12 cellular contexts compared by ENCODE assay signal in genomic region chr18:58194028-58194427, GRCh38.
DNase-seq lines count a peak whose midpoint lies in the region; ATAC-seq, FAIRE-seq and TF ChIP-seq lines count a peak whose summit lies in the region.
"Had no signal": no experiment of that assay in that cellular context is flagged by ENCODE, and none has a peak within 500 bp of the region (broad histone marks: within the 10 kb centered on the region; RNA-seq: fewer than 3 reads in every experiment).

No MANE protein-coding gene starts in this region.

- H3K9me3 ChIP-seq in AG04450 (ENCODE audit: control insufficient read depth, insufficient read depth, low read length): no peaks in the 10 kb centered on the region; the same call in 1 of the 2 replicates
- H3K9me3 ChIP-seq: left lung had no signal

- H3K27ac ChIP-seq in AG04450 (ENCODE audit: low read depth, low read length): no peak overlapping the region
- H3K27ac ChIP-seq: left lung had no signal

- no peaks in the 10 kb centered on the region for H3K27me3 Mint-ChIP-seq in WTC11 (ENCODE audit: low read depth)

- peak; percentile 84 for FAIRE-seq in GM12892 (lab: Jason Lieb, UNC)

- POLR2A ChIA-PET in AG04450 (lab: Yijun Ruan, JAX) (no interaction called here), WTC11 (lab: Charles Lee) (no interaction called here)

- CTCF ChIA-PET in AG04450 (lab: Charles Lee): interaction anchor here (0.9 to 1.6 kb wide), 2 partner anchors 11 to 13 kb away, joined by 3 to 6 read pairs; no protein-coding TSS in a partner anchor
- CTCF ChIA-PET in WTC11 (lab: Charles Lee): interaction anchor here (0.9 to 3.5 kb wide), 9 partner anchors 8 to 128 kb away, joined by 3 to 24 read pairs (median 5); no protein-coding TSS in a partner anchor

- no peak overlapping the region for H3K4me3 Mint-ChIP-seq in WTC11

- H3K36me3 Mint-ChIP-seq in WTC11: no peaks in the 10 kb centered on the region
- H3K36me3 Mint-ChIP-seq: CD8-positive, alpha-beta memory T cell had no signal

- no peak for DNase-seq in AG04450 (ENCODE audit: low read depth, low spot score)
- DNase-seq in GM12892 (ENCODE audit: insufficient read length): no peak
- peak; percentile 69 for DNase-seq in WTC11 (ENCODE audit: low spot score)
- peak; percentile 87 for DNase-seq in islet precursor cell
- no peak for DNase-seq in NCI-H446 (lab: John Stamatoyannopoulos, UW)
- no peak for DNase-seq in G401 (ENCODE audit: low spot score)
- DNase-seq: CD8-positive, alpha-beta memory T cell; effector CD8-positive, alpha-beta T cell; left lung; NCI-H187 treated with DMSO at 0.1 percent for 48 hours had no signal

- H3K4me3 ChIP-seq in AG04450 (ENCODE audit: low read depth, low read length): no peak overlapping the region
- H3K4me3 ChIP-seq: left lung had no signal

- H3K27me3 ChIP-seq in AG04450 (ENCODE audit: control insufficient read depth, insufficient read depth, low read length): no peaks in the 10 kb centered on the region

- no peaks in the 10 kb centered on the region for H3K9me3 Mint-ChIP-seq in WTC11
- H3K9me3 Mint-ChIP-seq: CD8-positive, alpha-beta memory T cell had no signal

- peak; percentile 84 for ATAC-seq in WTC11
- ATAC-seq in GM18873 (IDR thresholded peaks at IDR 0.05; ENCODE audit: low FRiP score, unreplicated experiment): no peak
- ATAC-seq in GM18519 (IDR thresholded peaks at IDR 0.05; ENCODE audit: low FRiP score, unreplicated experiment): no peak
- ATAC-seq: left lung had no signal

- no peak for TF ChIP-seq POLR2A in GM12892 (IDR thresholded peaks at IDR 0.05; ENCODE audit: low read depth, low read length)

- peak overlapping the region; percentile 84 for H3K27ac Mint-ChIP-seq in WTC11

- TF ChIP-seq CTCF in AG04450 (IDR thresholded peaks at IDR 0.05; ENCODE audit: low read depth, low read length) (peak; percentile 19; the same call in 1 of the 2 replicates), WTC11 (IDR thresholded peaks at IDR 0.05) (0 out of 2 replicates have a peak, but pooled peaks have one; percentile 13)

- in situ Hi-C loops in G401 (cut with HindIII; ENCODE audit: low sequenced_read_pairs): no loop called here

- H3K4me1 Mint-ChIP-seq in WTC11: peaks cover 64% of the 10 kb centered on the region

TF ChIP-seq in WTC11, 78 proteins besides CTCF, POLR2A, EP300 and RAD21 (continues in another document):
- TF ChIP-seq ZNF263 (CRISPR knock-in tag; IDR thresholded peaks at IDR 0.05; ENCODE audit: low read depth): no peak
- TF ChIP-seq, protein P1, sequence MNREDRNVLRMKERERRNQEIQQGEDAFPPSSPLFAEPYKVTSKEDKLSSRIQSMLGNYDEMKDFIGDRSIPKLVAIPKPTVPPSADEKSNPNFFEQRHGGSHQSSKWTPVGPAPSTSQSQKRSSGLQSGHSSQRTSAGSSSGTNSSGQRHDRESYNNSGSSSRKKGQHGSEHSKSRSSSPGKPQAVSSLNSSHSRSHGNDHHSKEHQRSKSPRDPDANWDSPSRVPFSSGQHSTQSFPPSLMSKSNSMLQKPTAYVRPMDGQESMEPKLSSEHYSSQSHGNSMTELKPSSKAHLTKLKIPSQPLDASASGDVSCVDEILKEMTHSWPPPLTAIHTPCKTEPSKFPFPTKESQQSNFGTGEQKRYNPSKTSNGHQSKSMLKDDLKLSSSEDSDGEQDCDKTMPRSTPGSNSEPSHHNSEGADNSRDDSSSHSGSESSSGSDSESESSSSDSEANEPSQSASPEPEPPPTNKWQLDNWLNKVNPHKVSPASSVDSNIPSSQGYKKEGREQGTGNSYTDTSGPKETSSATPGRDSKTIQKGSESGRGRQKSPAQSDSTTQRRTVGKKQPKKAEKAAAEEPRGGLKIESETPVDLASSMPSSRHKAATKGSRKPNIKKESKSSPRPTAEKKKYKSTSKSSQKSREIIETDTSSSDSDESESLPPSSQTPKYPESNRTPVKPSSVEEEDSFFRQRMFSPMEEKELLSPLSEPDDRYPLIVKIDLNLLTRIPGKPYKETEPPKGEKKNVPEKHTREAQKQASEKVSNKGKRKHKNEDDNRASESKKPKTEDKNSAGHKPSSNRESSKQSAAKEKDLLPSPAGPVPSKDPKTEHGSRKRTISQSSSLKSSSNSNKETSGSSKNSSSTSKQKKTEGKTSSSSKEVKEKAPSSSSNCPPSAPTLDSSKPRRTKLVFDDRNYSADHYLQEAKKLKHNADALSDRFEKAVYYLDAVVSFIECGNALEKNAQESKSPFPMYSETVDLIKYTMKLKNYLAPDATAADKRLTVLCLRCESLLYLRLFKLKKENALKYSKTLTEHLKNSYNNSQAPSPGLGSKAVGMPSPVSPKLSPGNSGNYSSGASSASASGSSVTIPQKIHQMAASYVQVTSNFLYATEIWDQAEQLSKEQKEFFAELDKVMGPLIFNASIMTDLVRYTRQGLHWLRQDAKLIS (CRISPR knock-in tag; IDR thresholded peaks at IDR 0.05; ENCODE audit: borderline replicate concordance): no peak
- TF ChIP-seq, protein P2, sequence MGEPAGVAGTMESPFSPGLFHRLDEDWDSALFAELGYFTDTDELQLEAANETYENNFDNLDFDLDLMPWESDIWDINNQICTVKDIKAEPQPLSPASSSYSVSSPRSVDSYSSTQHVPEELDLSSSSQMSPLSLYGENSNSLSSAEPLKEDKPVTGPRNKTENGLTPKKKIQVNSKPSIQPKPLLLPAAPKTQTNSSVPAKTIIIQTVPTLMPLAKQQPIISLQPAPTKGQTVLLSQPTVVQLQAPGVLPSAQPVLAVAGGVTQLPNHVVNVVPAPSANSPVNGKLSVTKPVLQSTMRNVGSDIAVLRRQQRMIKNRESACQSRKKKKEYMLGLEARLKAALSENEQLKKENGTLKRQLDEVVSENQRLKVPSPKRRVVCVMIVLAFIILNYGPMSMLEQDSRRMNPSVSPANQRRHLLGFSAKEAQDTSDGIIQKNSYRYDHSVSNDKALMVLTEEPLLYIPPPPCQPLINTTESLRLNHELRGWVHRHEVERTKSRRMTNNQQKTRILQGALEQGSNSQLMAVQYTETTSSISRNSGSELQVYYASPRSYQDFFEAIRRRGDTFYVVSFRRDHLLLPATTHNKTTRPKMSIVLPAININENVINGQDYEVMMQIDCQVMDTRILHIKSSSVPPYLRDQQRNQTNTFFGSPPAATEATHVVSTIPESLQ (CRISPR knock-in tag; IDR thresholded peaks at IDR 0.05): no peak
- no peak for TF ChIP-seq GRHL2 (CRISPR knock-in tag; IDR thresholded peaks at IDR 0.05; ENCODE audit: insufficient replicate concordance, severe bottlenecking)
- no peak for TF ChIP-seq ZNF219 (CRISPR knock-in tag; IDR thresholded peaks at IDR 0.05; ENCODE audit: borderline replicate concordance)
- TF ChIP-seq FOXK1 (CRISPR knock-in tag; IDR thresholded peaks at IDR 0.05): no peak
- no peak for TF ChIP-seq NR1H2 (CRISPR knock-in tag; IDR thresholded peaks at IDR 0.05)
- TF ChIP-seq ERG (CRISPR knock-in tag; IDR thresholded peaks at IDR 0.05): no peak
- TF ChIP-seq KAT7 (CRISPR knock-in tag; IDR thresholded peaks at IDR 0.05; ENCODE audit: borderline replicate concordance): no peak
- TF ChIP-seq, protein P3, sequence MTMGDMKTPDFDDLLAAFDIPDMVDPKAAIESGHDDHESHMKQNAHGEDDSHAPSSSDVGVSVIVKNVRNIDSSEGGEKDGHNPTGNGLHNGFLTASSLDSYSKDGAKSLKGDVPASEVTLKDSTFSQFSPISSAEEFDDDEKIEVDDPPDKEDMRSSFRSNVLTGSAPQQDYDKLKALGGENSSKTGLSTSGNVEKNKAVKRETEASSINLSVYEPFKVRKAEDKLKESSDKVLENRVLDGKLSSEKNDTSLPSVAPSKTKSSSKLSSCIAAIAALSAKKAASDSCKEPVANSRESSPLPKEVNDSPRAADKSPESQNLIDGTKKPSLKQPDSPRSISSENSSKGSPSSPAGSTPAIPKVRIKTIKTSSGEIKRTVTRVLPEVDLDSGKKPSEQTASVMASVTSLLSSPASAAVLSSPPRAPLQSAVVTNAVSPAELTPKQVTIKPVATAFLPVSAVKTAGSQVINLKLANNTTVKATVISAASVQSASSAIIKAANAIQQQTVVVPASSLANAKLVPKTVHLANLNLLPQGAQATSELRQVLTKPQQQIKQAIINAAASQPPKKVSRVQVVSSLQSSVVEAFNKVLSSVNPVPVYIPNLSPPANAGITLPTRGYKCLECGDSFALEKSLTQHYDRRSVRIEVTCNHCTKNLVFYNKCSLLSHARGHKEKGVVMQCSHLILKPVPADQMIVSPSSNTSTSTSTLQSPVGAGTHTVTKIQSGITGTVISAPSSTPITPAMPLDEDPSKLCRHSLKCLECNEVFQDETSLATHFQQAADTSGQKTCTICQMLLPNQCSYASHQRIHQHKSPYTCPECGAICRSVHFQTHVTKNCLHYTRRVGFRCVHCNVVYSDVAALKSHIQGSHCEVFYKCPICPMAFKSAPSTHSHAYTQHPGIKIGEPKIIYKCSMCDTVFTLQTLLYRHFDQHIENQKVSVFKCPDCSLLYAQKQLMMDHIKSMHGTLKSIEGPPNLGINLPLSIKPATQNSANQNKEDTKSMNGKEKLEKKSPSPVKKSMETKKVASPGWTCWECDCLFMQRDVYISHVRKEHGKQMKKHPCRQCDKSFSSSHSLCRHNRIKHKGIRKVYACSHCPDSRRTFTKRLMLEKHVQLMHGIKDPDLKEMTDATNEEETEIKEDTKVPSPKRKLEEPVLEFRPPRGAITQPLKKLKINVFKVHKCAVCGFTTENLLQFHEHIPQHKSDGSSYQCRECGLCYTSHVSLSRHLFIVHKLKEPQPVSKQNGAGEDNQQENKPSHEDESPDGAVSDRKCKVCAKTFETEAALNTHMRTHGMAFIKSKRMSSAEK (CRISPR knock-in tag; IDR thresholded peaks at IDR 0.05; ENCODE audit: borderline replicate concordance): no peak

Comparison
In these comparisons a context has a peak if more than half of its experiments do, and no peak if none do; other contexts are left out.
1. DNase-seq: peak in WTC11 (single experiment) and islet precursor cell (single experiment); none in AG04450 (single experiment), GM12892 (single experiment), NCI-H446 (0 of 2) and G401 (single experiment).